Comparison of ENCODE assay signal across 15 cellular contexts in genomic region chr4:40713798-40714197, GRCh38. TPM values are rescaled to one million over a fixed set of nuclear protein-coding genes. Genes with fewer than 3 reads are reported as not detected.
"Had no signal": no experiment of that assay in that cellular context is flagged by ENCODE, and none has a peak within 500 bp of the region (broad histone marks: within the 10 kb centered on the region; RNA-seq: fewer than 3 reads in every experiment).

No MANE protein-coding gene starts in this region.

- H3K4me3 Mint-ChIP-seq: naive thymus-derived CD4-positive, alpha-beta T cell had no signal

- H3K36me3 Mint-ChIP-seq: naive thymus-derived CD4-positive, alpha-beta T cell had no signal

- H3K27ac ChIP-seq: foreskin keratinocyte, neutrophil, psoas muscle, stomach, thoracic aorta, transverse colon had no signal

- H3K4me1 ChIP-seq: foreskin keratinocyte, psoas muscle had no signal

- FAIRE-seq: endothelial cell of umbilical vein had no signal

- H3K36me3 ChIP-seq: neutrophil, stomach, thoracic aorta, transverse colon had no signal

- H3K4me3 ChIP-seq: psoas muscle, stomach, thoracic aorta, transverse colon had no signal

- H3K27me3 ChIP-seq: foreskin keratinocyte, neutrophil, stomach, transverse colon had no signal

- DNase-seq: erythroblast; foreskin keratinocyte; mesendoderm; naive thymus-derived CD4-positive, alpha-beta T cell; psoas muscle; stimulated activated CD4-positive, alpha-beta T cell treated with anti-CD3 and anti-CD28 coated beads, Interleukin-2, amount 100 ng/mL, for 24 hours; stimulated activated CD4-positive, alpha-beta T cell treated with anti-CD3 and anti-CD28 coated beads, Interleukin-4, amount 100 ng/mL, for 4 hours; stimulated activated naive CD4-positive, alpha-beta T cell; stomach; substantia nigra; transverse colon had no signal

- H3K9me3 ChIP-seq: neutrophil, psoas muscle, stomach, thoracic aorta, transverse colon had no signal

RNA-seq across cellular contexts. Expression of gene NSUN7, which starts 36.0 kb away (rescaled TPM):
- total RNA-seq: lung microvascular endothelial cell had no signal
- polyA plus RNA-seq: naive thymus-derived CD4-positive, alpha-beta T cell had no signal
